ENCODE assay signal across 8 cellular contexts in the genomic region with DNA sequence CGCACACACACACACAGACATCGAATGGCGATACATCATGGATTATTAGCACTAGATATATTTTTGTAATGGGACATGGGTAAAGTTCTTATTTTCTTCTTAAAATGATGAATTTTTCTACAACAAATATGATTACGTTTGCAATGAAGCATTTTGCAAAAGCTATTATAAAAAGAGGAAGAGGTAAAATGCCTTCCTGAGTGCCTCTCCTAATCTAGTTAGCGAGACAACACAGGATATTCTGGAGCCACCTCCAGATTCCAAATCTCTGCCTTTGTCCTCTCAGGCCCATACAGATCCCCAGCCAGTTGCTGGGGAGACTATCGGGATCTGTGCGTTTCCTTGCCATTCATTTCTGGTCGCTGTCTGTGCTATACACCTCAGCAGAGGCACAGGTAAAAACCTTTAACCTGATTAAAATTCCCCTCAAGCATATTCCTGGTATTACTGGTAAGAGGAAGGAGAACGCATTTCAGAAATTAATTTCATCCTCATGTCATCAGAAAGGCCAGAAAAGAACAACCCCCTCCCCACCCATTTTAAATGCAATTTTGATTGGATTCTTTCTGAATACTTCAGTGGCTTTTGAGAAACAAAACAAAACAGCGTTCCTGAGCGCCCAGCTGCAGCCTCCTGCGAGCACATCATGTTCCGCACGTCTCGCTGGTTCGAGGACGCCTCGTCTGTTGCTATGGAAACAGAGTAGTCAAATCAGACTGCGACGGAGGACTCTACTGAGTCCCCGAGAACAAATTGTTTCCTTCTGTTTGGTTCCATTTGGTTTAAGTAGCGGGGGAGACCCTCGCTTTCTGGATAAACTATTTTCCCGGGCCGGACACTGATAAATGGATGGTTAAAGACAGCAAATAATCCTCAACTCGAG.
DNase-seq lines count a peak whose midpoint lies in the region; ATAC-seq and TF ChIP-seq lines count a peak whose summit lies in the region.

No MANE protein-coding gene starts in this region.

- BruUV-seq in mammary epithelial cell (replicated peaks; lab: Mats Ljungman, UMichigan), result no TSS peak

- intact Hi-C loops in uterus (cut with DNase I; ENCODE audit: low total_unique reads), result no loop called here
- intact Hi-C loops in mammary epithelial cell (cut with micrococcal nuclease), result no loop called here

- H3K4me1 ChIP-seq in gastroesophageal sphincter (peaks cover 0 to 3% (median 0%) of the 10 kb centered on the region in 3 donors), neuron (ENCODE audit: insufficient read depth, low read length) (peaks cover 10% of the 10 kb centered on the region), uterus (no peaks in the 10 kb centered on the region), mammary epithelial cell (ENCODE audit: insufficient read depth, low read length) (no peaks in the 10 kb centered on the region)

- peaks cover 60% of the 10 kb centered on the region for H3K27me3 Mint-ChIP-seq in activated T-cell treated with anti-CD3 and anti-CD28 coated beads, Interleukin-2, amount 50 U/mL, for 24 hours

- H3K27ac ChIP-seq in gastroesophageal sphincter (peak overlapping the region in 1 of 4 donors; percentile 26), uterus (no peak overlapping the region), mammary epithelial cell (ENCODE audit: insufficient read depth, low read depth, low read length) (no peak overlapping the region)

- in situ Hi-C loops in mammary epithelial cell (cut with MboI; ENCODE audit: low sequenced_read_pairs in 2 of 2), result no loop called here

- 23 to 30% methylated on average over 22 to 23 of the region's 26 CpGs for WGBS in gastroesophageal sphincter (ENCODE audit: low coverage in 1 of 2), 2 donors
- 70% methylated on average over 26 of the region's 26 CpGs for WGBS in mammary epithelial cell (ENCODE audit: low coverage, missing lambda C conversion rate)

- no peak for TF ChIP-seq POLR2A in gastroesophageal sphincter (IDR thresholded peaks at IDR 0.05)
- no peak for TF ChIP-seq POLR2A in uterus (IDR thresholded peaks at IDR 0.05)

- peaks cover 16% of the 10 kb centered on the region for H3K4me1 Mint-ChIP-seq in activated T-cell treated with anti-CD3 and anti-CD28 coated beads, Interleukin-2, amount 50 U/mL, for 24 hours (ENCODE audit: low read depth)

- H3K36me3 ChIP-seq in gastroesophageal sphincter, result no peaks in the 10 kb centered on the region
- no peaks in the 10 kb centered on the region for H3K36me3 ChIP-seq in neuron (ENCODE audit: insufficient read depth, low read length)
- H3K36me3 ChIP-seq in uterus, result no peaks in the 10 kb centered on the region
- no peaks in the 10 kb centered on the region for H3K36me3 ChIP-seq in mammary epithelial cell (ENCODE audit: insufficient read depth, low read length)

- CTCF ChIA-PET in mammary epithelial cell (lab: Charles Lee; ENCODE audit: low non-redundant PET), result no interaction called here

- no peak overlapping the region for H3K9ac ChIP-seq in mammary epithelial cell (ENCODE audit: insufficient read depth, low read length)

- peaks cover 30% of the 10 kb centered on the region for H3K27me3 ChIP-seq in gastroesophageal sphincter
- H3K27me3 ChIP-seq in neuron (ENCODE audit: insufficient read depth, low read length), result peaks cover 2% of the 10 kb centered on the region
- H3K27me3 ChIP-seq in uterus, result no peaks in the 10 kb centered on the region
- no peaks in the 10 kb centered on the region for H3K27me3 ChIP-seq in mammary epithelial cell (ENCODE audit: insufficient read depth, low read length)

- no peaks in the 10 kb centered on the region for H3K9me3 Mint-ChIP-seq in activated T-cell treated with anti-CD3 and anti-CD28 coated beads, Interleukin-2, amount 50 U/mL, for 24 hours

- dilution Hi-C loops in mammary epithelial cell (cut with HindIII; ENCODE audit: low sequenced_read_pairs), result loop anchor here (25.0 kb wide), 1 partner anchor 334 kb away; no protein-coding TSS in a partner anchor

- peak; percentile 64 for DNase-seq in activated effector memory CD4-positive, alpha-beta T cell treated with anti-CD3 and anti-CD28 coated beads, Interleukin-2, amount 50 U/mL, for 16 hours
- no peak for DNase-seq in activated effector memory CD4-positive, alpha-beta T cell treated with Interleukin-2 at 50 U/mL for 16 hours
- no peak for DNase-seq in activated T-cell treated with anti-CD3 and anti-CD28 coated beads, Interleukin-2, amount 50 U/mL, for 24 hours
- DNase-seq in uterus (peak; percentile 18 to 35), mammary epithelial cell (no peak)

- no peak overlapping the region for H3K27ac Mint-ChIP-seq in activated T-cell treated with anti-CD3 and anti-CD28 coated beads, Interleukin-2, amount 50 U/mL, for 24 hours

- no peak for TF ChIP-seq EP300 in gastroesophageal sphincter (IDR thresholded peaks at IDR 0.05)

- H2AFZ ChIP-seq in neuron (ENCODE audit: low read depth, low read length) (peak overlapping the region; percentile 33), mammary epithelial cell (ENCODE audit: low read depth, low read length) (no peak overlapping the region)

- TF ChIP-seq CTCF in gastroesophageal sphincter (IDR thresholded peaks at IDR 0.05), result no peak
- no peak for TF ChIP-seq CTCF in uterus (IDR thresholded peaks at IDR 0.05)
- no peak for TF ChIP-seq CTCF in mammary epithelial cell (conservative IDR thresholded peaks at IDR 0.05 in 1 of 2, IDR thresholded peaks at IDR 0.05 in 1 of 2; ENCODE audit: extremely low read depth in 1 of 2, insufficient read depth in 1 of 2, low read depth in 1 of 2, low read length in 2 of 2)

- H3K79me2 ChIP-seq in mammary epithelial cell (ENCODE audit: insufficient read depth, low read length), result no peaks in the 10 kb centered on the region

- H3K9me3 ChIP-seq in gastroesophageal sphincter, result no peaks in the 10 kb centered on the region
- H3K9me3 ChIP-seq in neuron (ENCODE audit: low read length), result no peaks in the 10 kb centered on the region
- H3K9me3 ChIP-seq in uterus, result no peaks in the 10 kb centered on the region
- no peaks in the 10 kb centered on the region for H3K9me3 ChIP-seq in mammary epithelial cell (replicated peaks; ENCODE audit: insufficient read depth, low read length)

- peak; percentile 88 for ATAC-seq in HG03139 (IDR thresholded peaks at IDR 0.05; ENCODE audit: unreplicated experiment)
- ATAC-seq in gastroesophageal sphincter, result peak; percentile 75

- peak overlapping the region; percentile 63 for H3K4me3 Mint-ChIP-seq in activated T-cell treated with anti-CD3 and anti-CD28 coated beads, Interleukin-2, amount 50 U/mL, for 24 hours

- no peaks in the 10 kb centered on the region for H3K36me3 Mint-ChIP-seq in activated T-cell treated with anti-CD3 and anti-CD28 coated beads, Interleukin-2, amount 50 U/mL, for 24 hours (ENCODE audit: low read depth)

- H3K4me2 ChIP-seq in mammary epithelial cell (ENCODE audit: insufficient read depth, low read depth, low read length), result no peak overlapping the region

- peak overlapping the region in 1 of 2 donors; percentile 25 for H3K4me3 ChIP-seq in gastroesophageal sphincter
- H3K4me3 ChIP-seq in neuron (ENCODE audit: low read length), result peak overlapping the region; percentile 16
- peak overlapping the region in 1 of 2 donors; percentile 23 for H3K4me3 ChIP-seq in uterus
- H3K4me3 ChIP-seq in mammary epithelial cell (replicated peaks in 1 of 3; ENCODE audit: insufficient read depth in 1 of 3, low read depth in 2 of 3, low read length in 3 of 3), result no peak overlapping the region

- no peaks in the 10 kb centered on the region for H4K20me1 ChIP-seq in mammary epithelial cell (ENCODE audit: insufficient read depth, low read length)

Comparison
In these comparisons a context has a peak if more than half of its experiments do, and no peak if none do; other contexts are left out.
1. DNase-seq: peak in activated effector memory CD4-positive, alpha-beta T cell treated with anti-CD3 and anti-CD28 coated beads, Interleukin-2, amount 50 U/mL, for 16 hours (single experiment) and uterus (2 of 2); none in activated effector memory CD4-positive, alpha-beta T cell treated with Interleukin-2 at 50 U/mL for 16 hours (single experiment), activated T-cell treated with anti-CD3 and anti-CD28 coated beads, Interleukin-2, amount 50 U/mL, for 24 hours (single experiment) and mammary epithelial cell (single experiment).